In genomic region chr5:95959964-95960801, GRCh38 we compare ENCODE assay signal across 8 cellular contexts.
DNase-seq lines count a peak whose midpoint lies in the region; ATAC-seq and TF ChIP-seq lines count a peak whose summit lies in the region.

No MANE protein-coding gene starts in this region.

- ATAC-seq in HG03571 (IDR thresholded peaks at IDR 0.05; ENCODE audit: unreplicated experiment) = no peak

- DNase-seq in AG04449 (ENCODE audit: low read depth, low spot score) (no peak), fibroblast of peridontal ligament (ENCODE audit: extremely low read depth) (peak; percentile 68), nephron progenitor cell (peak; percentile 4), iPS-NIHi7 (ENCODE audit: extremely low spot score) (no peak)
- no peak for DNase-seq in stimulated activated CD4-positive, alpha-beta T cell treated with anti-CD3 and anti-CD28 coated beads, Interleukin-4, amount 100 ng/mL, for 4 hours

- peak overlapping the region; percentile 93 for H3K27ac Mint-ChIP-seq in nephron progenitor cell

- H3K4me3 ChIP-seq in AG04449 (ENCODE audit: low read depth, low read length) = peak overlapping the region; percentile 92

- CTCF ChIA-PET in AG04449 (lab: Yijun Ruan, JAX) = interaction anchor here (1.0 to 7.5 kb wide), 10 partner anchors 14 to 376 kb away, joined by 3 to 43 read pairs (median 4); no protein-coding TSS in a partner anchor

- H3K4me3 Mint-ChIP-seq in nephron progenitor cell = peak overlapping the region; percentile 93

- peaks cover 64% of the 10 kb centered on the region for H3K4me1 Mint-ChIP-seq in nephron progenitor cell

- H3K27me3 Mint-ChIP-seq in nephron progenitor cell (ENCODE audit: low read depth, poor library complexity) = peaks cover 9% of the 10 kb centered on the region

- H3K9me3 Mint-ChIP-seq in nephron progenitor cell = no peaks in the 10 kb centered on the region

- H3K27ac ChIP-seq in VCaP = peak overlapping the region; percentile 92

- TF ChIP-seq CTCF in AG04449 (IDR thresholded peaks at IDR 0.05; ENCODE audit: insufficient read depth, low read length, missing control alignments) = no peak
- TF ChIP-seq CTCF in VCaP (conservative IDR thresholded peaks at IDR 0.05) = peak; percentile 46
- TF ChIP-seq CTCF in nephron progenitor cell (IDR thresholded peaks at IDR 0.05) = no peak

- POLR2A ChIA-PET in AG04449 (lab: Yijun Ruan, JAX) = interaction anchor here (0.7 to 1.7 kb wide), 4 partner anchors 25 to 337 kb away, joined by 3 to 5 read pairs (median 3); no protein-coding TSS in a partner anchor

- TF ChIP-seq POLR2A in GM19099 (IDR thresholded peaks at IDR 0.05; ENCODE audit: extremely low read depth, insufficient read length, low read depth) = peak; percentile 18

- H3K36me3 Mint-ChIP-seq in nephron progenitor cell (ENCODE audit: low read depth) = peaks cover 2% of the 10 kb centered on the region

Comparison
In these comparisons a context has a peak if more than half of its experiments do, and no peak if none do; other contexts are left out.
1. DNase-seq: peak in fibroblast of peridontal ligament (single experiment) and nephron progenitor cell (single experiment); none in AG04449 (single experiment), iPS-NIHi7 (single experiment) and stimulated activated CD4-positive, alpha-beta T cell treated with anti-CD3 and anti-CD28 coated beads, Interleukin-4, amount 100 ng/mL, for 4 hours (0 of 2).